8 cellular contexts compared by ENCODE assay signal in the genomic region with DNA sequence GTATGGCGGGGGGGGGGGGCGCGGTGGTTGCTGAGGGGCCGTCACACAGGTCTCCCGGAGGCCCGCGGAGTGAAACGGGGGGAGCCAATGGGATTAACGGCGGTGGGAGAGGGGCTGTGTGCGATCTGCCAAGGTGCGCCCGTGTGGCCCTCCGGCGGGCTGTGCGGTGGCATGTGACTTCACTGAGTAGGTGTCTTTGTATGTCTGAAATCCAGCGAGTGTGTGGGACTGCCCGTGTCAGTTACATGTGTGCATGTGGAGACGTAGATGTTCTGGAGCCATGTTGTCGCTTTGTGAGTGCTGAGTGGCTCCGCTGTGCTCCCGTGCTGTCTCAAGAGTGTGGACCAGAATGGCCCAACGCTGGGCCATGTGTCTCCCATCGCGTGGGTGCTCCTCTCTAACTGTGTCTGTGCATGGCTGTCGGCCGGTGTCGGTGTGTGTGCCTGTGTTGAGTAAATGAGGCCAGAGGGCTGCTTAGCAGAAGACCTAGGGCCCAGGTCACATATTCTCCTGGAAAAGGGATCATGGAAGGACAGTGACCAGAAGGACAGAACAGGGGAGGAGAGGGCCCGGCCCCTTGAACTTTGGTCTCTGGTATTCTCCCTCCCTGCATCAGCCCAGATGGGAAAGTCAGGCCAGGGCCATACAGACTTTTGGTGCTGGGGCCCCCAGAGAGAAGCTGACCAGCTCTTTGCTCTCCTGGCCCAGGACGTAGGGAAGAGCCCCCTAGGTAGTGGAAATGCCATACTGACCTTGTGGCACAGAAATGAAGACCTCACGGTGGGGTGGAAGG. TPM values are rescaled to one million over a fixed set of nuclear protein-coding genes. Genes with fewer than 3 reads are reported as not detected.
DNase-seq lines count a peak whose midpoint lies in the region; ATAC-seq and TF ChIP-seq lines count a peak whose summit lies in the region.

No MANE protein-coding gene starts in this region.

- peaks cover 6% of the 10 kb centered on the region for H3K36me3 Mint-ChIP-seq in glutamatergic neuron (ENCODE audit: unreplicated experiment)

- intact Hi-C loops in prostate gland (cut with DNase I): loop anchor here (5.0 kb wide), 2 partner anchors 60 to 155 kb away; a partner anchor contains a TSS

- peak overlapping the region; percentile 99 for H3K27ac Mint-ChIP-seq in glutamatergic neuron (ENCODE audit: unreplicated experiment)

- H3K36me3 ChIP-seq in prostate gland: peaks cover 0 to 7% of the 10 kb centered on the region in 2 donors

- H3K9me3 Mint-ChIP-seq in glutamatergic neuron (ENCODE audit: unreplicated experiment): peaks cover 45% of the 10 kb centered on the region

- DNase-seq in NCI-H2107 treated with DMSO at 0.1 percent for 48 hours (lab: John Stamatoyannopoulos, UW; ENCODE audit: unreplicated experiment) (peak; percentile 17), NCI-H2107 (lab: John Stamatoyannopoulos, UW) (no peak), glutamatergic neuron (peak; percentile 37), prostate gland (ENCODE audit: low spot score) (peak; percentile 40)

- peaks cover 12% of the 10 kb centered on the region for H3K4me1 ChIP-seq in prostate gland (replicated peaks)

- H3K27me3 Mint-ChIP-seq in glutamatergic neuron (ENCODE audit: unreplicated experiment): peaks cover 47% of the 10 kb centered on the region

- TF ChIP-seq CTCF in VCaP (conservative IDR thresholded peaks at IDR 0.05) (no peak), glutamatergic neuron (IDR thresholded peaks at IDR 0.05; ENCODE audit: partially characterized antibody, unreplicated experiment) (no peak), prostate gland (IDR thresholded peaks at IDR 0.05) (no peak)

- H3K4me1 Mint-ChIP-seq in glutamatergic neuron (ENCODE audit: low read depth, unreplicated experiment): peaks cover 28% of the 10 kb centered on the region

- H3K27me3 ChIP-seq in prostate gland (replicated peaks; ENCODE audit: insufficient read depth): no peaks in the 10 kb centered on the region

- H3K27ac ChIP-seq in VCaP: peak overlapping the region; percentile 97
- peak overlapping the region; percentile 92 to 99 for H3K27ac ChIP-seq in prostate gland

- peak overlapping the region; percentile 89 to 91 for H3K4me3 ChIP-seq in prostate gland

- no peak for ATAC-seq in GM21515 (IDR thresholded peaks at IDR 0.05; ENCODE audit: unreplicated experiment)
- no peak for ATAC-seq in GM21526 (IDR thresholded peaks at IDR 0.05; ENCODE audit: low FRiP score, unreplicated experiment)
- no peak for ATAC-seq in HG02642 (IDR thresholded peaks at IDR 0.05; ENCODE audit: poor library complexity, unreplicated experiment)

- H3K9me3 ChIP-seq in prostate gland: no peaks in the 10 kb centered on the region

- H3K4me3 Mint-ChIP-seq in glutamatergic neuron (ENCODE audit: unreplicated experiment): peak overlapping the region; percentile 99

- 8% methylated on average over 17 of the region's 31 CpGs for WGBS in prostate gland

- no peak for TF ChIP-seq POLR2A in prostate gland (IDR thresholded peaks at IDR 0.05)

RNA-seq across cellular contexts. Expression of a gene that starts 1.6 kb away (rescaled TPM):
- total RNA-seq in glutamatergic neuron (ENCODE audit: unreplicated experiment) (966 TPM), prostate gland (100 to 1,000 TPM; 285 to 339 TPM)

RNA-seq across cellular contexts. Expression of a gene that starts 4.5 kb away (rescaled TPM):
- 7.3 TPM for total RNA-seq in glutamatergic neuron (ENCODE audit: unreplicated experiment)
- 10 to 100 TPM in 1 of 2 donors, under 1 TPM in 1; 0.73 to 13.1 TPM for total RNA-seq in prostate gland

RNA-seq across cellular contexts. Expression of a gene that starts 14.8 kb away (rescaled TPM):
- total RNA-seq in glutamatergic neuron (ENCODE audit: unreplicated experiment): 228 TPM
- total RNA-seq in prostate gland: 100 to 1,000 TPM; 267 to 282 TPM

RNA-seq across cellular contexts. Expression of a gene that starts 21.5 kb away (rescaled TPM):
- total RNA-seq in glutamatergic neuron (ENCODE audit: unreplicated experiment) (0.17 TPM), prostate gland (1 to 10 TPM; 1.6 to 8.6 TPM)

RNA-seq across cellular contexts. Expression of a gene that starts 43.9 kb away (rescaled TPM):
- total RNA-seq in glutamatergic neuron (ENCODE audit: unreplicated experiment) (25.9 TPM), prostate gland (10 to 100 TPM; 92.0 to 92.6 TPM)
